In genomic region chr11:10751581-10751940, GRCh38 we compare ENCODE assay signal across 8 cellular contexts. TPM values are rescaled to one million over a fixed set of nuclear protein-coding genes. Genes with fewer than 3 reads are reported as not detected.
A peak's percentile ranks its signal among the peaks of the same experiment; 100 is the strongest.
DNase-seq lines count a peak whose midpoint lies in the region; ATAC-seq and TF ChIP-seq lines count a peak whose summit lies in the region.

No MANE protein-coding gene starts in this region.

- no peak for DNase-seq in BE2C
- no peak for DNase-seq in Peyer's patch
- no peak for DNase-seq in neural progenitor cell (ENCODE audit: low spot score)
- no peak for DNase-seq in AG08396 (ENCODE audit: low spot score)
- no peak for DNase-seq in NCI-H1417 (lab: John Stamatoyannopoulos, UW)
- DNase-seq in hepatic stellate cell (ENCODE audit: low spot score), result no peak

- peak overlapping the region; percentile 52 for H3K27ac Mint-ChIP-seq in neural progenitor cell

- peak overlapping the region; percentile 89 for H3K4me2 ChIP-seq in neural progenitor cell

- no peaks in the 10 kb centered on the region for H3K4me1 ChIP-seq in BE2C
- peaks cover 0 to 13% (median 0%) of the 10 kb centered on the region in 4 donors for H3K4me1 ChIP-seq in Peyer's patch
- H3K4me1 ChIP-seq in neural progenitor cell, result peaks cover 7% of the 10 kb centered on the region

- no peaks in the 10 kb centered on the region for H3K27me3 ChIP-seq in BE2C
- H3K27me3 ChIP-seq in Peyer's patch, result no peaks in the 10 kb centered on the region
- no peaks in the 10 kb centered on the region for H3K27me3 ChIP-seq in neural progenitor cell

- TF ChIP-seq CTCF in BE2C (IDR thresholded peaks at IDR 0.05; ENCODE audit: low read depth, low read length) (no peak), Peyer's patch (IDR thresholded peaks at IDR 0.05) (no peak), neural progenitor cell (IDR thresholded peaks at IDR 0.05) (no peak)

- no peak for TF ChIP-seq POLR2A in Peyer's patch (IDR thresholded peaks at IDR 0.05)

- H3K4me3 ChIP-seq in BE2C (ENCODE audit: low read depth, low read length) (peak overlapping the region; percentile 94), Peyer's patch (peak overlapping the region; percentile 62 to 85 (median 78)), neural progenitor cell (peak overlapping the region; percentile 88)

- H3K36me3 ChIP-seq in BE2C (peaks cover 3% of the 10 kb centered on the region; the same call in 1 of the 2 replicates), Peyer's patch (peaks cover 0 to 37% (median 0%) of the 10 kb centered on the region in 3 donors), neural progenitor cell (peaks cover 9% of the 10 kb centered on the region)

- peak overlapping the region; percentile 85 for H2AFZ ChIP-seq in neural progenitor cell (replicated peaks)

- H3K4me3 Mint-ChIP-seq in neural progenitor cell, result peak overlapping the region; percentile 97

- peaks cover 14% of the 10 kb centered on the region for H3K79me2 ChIP-seq in neural progenitor cell (ENCODE audit: low read depth)

- H3K36me3 Mint-ChIP-seq in neural progenitor cell, result peaks cover under 1% of the 10 kb centered on the region

- peaks cover 41% of the 10 kb centered on the region for H3F3A ChIP-seq in neural progenitor cell (ENCODE audit: low read depth)

- H3K27me3 Mint-ChIP-seq in neural progenitor cell (ENCODE audit: insufficient read depth, low read depth), result peaks cover 4% of the 10 kb centered on the region

- ATAC-seq in GM21447 (IDR thresholded peaks at IDR 0.05; ENCODE audit: unreplicated experiment), result peak; percentile 17
- ATAC-seq in esophagus mucosa, result peak; percentile 25

- peak overlapping the region; percentile 55 for H3K9ac ChIP-seq in neural progenitor cell

- no peaks in the 10 kb centered on the region for H3K9me3 Mint-ChIP-seq in neural progenitor cell

- H3K27ac ChIP-seq in Peyer's patch, result peak overlapping the region; percentile 82 to 96 (median 88)
- H3K27ac ChIP-seq in neural progenitor cell, result no peak overlapping the region

- peaks cover 6% of the 10 kb centered on the region for H3K4me1 Mint-ChIP-seq in neural progenitor cell

- H4K20me1 ChIP-seq in neural progenitor cell (ENCODE audit: low read depth), result peaks cover 8% of the 10 kb centered on the region

- H3K9me3 ChIP-seq in BE2C (no peaks in the 10 kb centered on the region), Peyer's patch (no peaks in the 10 kb centered on the region), neural progenitor cell (ENCODE audit: low read depth) (no peaks in the 10 kb centered on the region)

RNA-seq across cellular contexts. Expression of gene CTR9, which starts 0.5 kb away (rescaled TPM):
- 29.4 TPM for polyA plus RNA-seq in BE2C (2012; ENCODE audit: insufficient read depth, insufficient read length, low read depth)
- 10 to 100 TPM; 15.0 to 31.0 (median 22.4) TPM for total RNA-seq in Peyer's patch
- total RNA-seq in esophagus mucosa, result 23.4 TPM
- total RNA-seq in neural progenitor cell (ENCODE audit: low replicate concordance), result 20.8 and 26.4 TPM in 2 replicates

RNA-seq across cellular contexts. Expression of gene EIF4G2, which starts 57.2 kb away (rescaled TPM):
- 461 TPM for polyA plus RNA-seq in BE2C (2012; ENCODE audit: insufficient read depth, insufficient read length, low read depth)
- total RNA-seq in Peyer's patch (100 to 1,000 TPM; 339 to 452 (median 371) TPM), esophagus mucosa (1,012 TPM), neural progenitor cell (ENCODE audit: low replicate concordance) (790 and 1,052 TPM in 2 replicates)

RNA-seq across cellular contexts. Expression of gene IRAG1, which starts 58.0 kb away (rescaled TPM):
- polyA plus RNA-seq in BE2C (2012; ENCODE audit: insufficient read depth, insufficient read length, low read depth), result 0.43 TPM
- total RNA-seq in Peyer's patch (10 to 100 TPM in 2 of 4 donors, 1 to 10 TPM in 2; 4.2 to 44.6 (median 11.8) TPM), esophagus mucosa (3.2 TPM), neural progenitor cell (ENCODE audit: low replicate concordance) (5.2 and 5.9 TPM in 2 replicates)
